Comparison of ENCODE assay signal across 1 cellular context in the genomic region with DNA sequence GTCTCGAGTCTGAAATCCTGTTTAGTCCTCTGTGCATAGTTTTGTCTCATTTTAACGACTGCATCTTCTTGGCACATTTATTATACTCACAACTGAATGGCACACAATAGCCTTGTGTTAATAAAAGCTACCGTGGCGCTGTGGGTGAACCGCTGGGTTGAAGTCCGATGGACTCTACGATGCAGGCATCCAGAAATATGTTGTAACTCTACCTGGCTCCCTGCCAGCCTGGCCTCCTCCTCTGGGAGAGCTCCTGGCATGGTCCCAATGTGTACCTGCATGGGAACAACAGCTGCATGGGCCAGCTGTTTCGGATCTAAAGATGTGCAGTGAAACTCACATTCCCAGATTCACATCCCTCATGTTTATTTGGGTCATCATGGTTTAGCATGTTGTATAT.
TF ChIP-seq lines count a peak whose summit lies in the region.

No MANE protein-coding gene starts in this region.

TF ChIP-seq in liver, 16 proteins besides CTCF, POLR2A, EP300 and RAD21 (continued from another document):
- TF ChIP-seq, protein P1, sequence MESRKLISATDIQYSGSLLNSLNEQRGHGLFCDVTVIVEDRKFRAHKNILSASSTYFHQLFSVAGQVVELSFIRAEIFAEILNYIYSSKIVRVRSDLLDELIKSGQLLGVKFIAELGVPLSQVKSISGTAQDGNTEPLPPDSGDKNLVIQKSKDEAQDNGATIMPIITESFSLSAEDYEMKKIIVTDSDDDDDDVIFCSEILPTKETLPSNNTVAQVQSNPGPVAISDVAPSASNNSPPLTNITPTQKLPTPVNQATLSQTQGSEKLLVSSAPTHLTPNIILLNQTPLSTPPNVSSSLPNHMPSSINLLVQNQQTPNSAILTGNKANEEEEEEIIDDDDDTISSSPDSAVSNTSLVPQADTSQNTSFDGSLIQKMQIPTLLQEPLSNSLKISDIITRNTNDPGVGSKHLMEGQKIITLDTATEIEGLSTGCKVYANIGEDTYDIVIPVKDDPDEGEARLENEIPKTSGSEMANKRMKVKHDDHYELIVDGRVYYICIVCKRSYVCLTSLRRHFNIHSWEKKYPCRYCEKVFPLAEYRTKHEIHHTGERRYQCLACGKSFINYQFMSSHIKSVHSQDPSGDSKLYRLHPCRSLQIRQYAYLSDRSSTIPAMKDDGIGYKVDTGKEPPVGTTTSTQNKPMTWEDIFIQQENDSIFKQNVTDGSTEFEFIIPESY (IDR thresholded peaks at IDR 0.05), result no peak
- peak; percentile 63 for TF ChIP-seq YY1 (IDR thresholded peaks at IDR 0.05)
- peak in 1 of 2 donors; percentile 57 for TF ChIP-seq EGR1 (IDR thresholded peaks at IDR 0.05; ENCODE audit: low read depth in 2 of 2)
- TF ChIP-seq, protein P2, sequence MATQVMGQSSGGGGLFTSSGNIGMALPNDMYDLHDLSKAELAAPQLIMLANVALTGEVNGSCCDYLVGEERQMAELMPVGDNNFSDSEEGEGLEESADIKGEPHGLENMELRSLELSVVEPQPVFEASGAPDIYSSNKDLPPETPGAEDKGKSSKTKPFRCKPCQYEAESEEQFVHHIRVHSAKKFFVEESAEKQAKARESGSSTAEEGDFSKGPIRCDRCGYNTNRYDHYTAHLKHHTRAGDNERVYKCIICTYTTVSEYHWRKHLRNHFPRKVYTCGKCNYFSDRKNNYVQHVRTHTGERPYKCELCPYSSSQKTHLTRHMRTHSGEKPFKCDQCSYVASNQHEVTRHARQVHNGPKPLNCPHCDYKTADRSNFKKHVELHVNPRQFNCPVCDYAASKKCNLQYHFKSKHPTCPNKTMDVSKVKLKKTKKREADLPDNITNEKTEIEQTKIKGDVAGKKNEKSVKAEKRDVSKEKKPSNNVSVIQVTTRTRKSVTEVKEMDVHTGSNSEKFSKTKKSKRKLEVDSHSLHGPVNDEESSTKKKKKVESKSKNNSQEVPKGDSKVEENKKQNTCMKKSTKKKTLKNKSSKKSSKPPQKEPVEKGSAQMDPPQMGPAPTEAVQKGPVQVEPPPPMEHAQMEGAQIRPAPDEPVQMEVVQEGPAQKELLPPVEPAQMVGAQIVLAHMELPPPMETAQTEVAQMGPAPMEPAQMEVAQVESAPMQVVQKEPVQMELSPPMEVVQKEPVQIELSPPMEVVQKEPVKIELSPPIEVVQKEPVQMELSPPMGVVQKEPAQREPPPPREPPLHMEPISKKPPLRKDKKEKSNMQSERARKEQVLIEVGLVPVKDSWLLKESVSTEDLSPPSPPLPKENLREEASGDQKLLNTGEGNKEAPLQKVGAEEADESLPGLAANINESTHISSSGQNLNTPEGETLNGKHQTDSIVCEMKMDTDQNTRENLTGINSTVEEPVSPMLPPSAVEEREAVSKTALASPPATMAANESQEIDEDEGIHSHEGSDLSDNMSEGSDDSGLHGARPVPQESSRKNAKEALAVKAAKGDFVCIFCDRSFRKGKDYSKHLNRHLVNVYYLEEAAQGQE (IDR thresholded peaks at IDR 0.05), result peak; percentile 77
- TF ChIP-seq RXRA (IDR thresholded peaks at IDR 0.05), result peak; percentile 90
- TF ChIP-seq NR2F2 (IDR thresholded peaks at IDR 0.05), result no peak
- peak; percentile 95 for TF ChIP-seq SP1 (IDR thresholded peaks at IDR 0.05)
- peak in 1 of 2 donors; percentile 78 for TF ChIP-seq JUND (IDR thresholded peaks at IDR 0.05)
- no peak for TF ChIP-seq TAF1 (conservative IDR thresholded peaks at IDR 0.05)
- TF ChIP-seq FOXA1 (IDR thresholded peaks at IDR 0.05), result no peak
- TF ChIP-seq HNF4A (conservative IDR thresholded peaks at IDR 0.05), result peak; percentile 99 to 100
- TF ChIP-seq HNF4G (IDR thresholded peaks at IDR 0.05), result peak; percentile 96
TF ChIP-seq in liver: peak in this region for 9.
